Comparison of ENCODE assay signal across 14 cellular contexts in genomic region chr14:54261283-54261682, GRCh38.
DNase-seq lines count a peak whose midpoint lies in the region; ATAC-seq and TF ChIP-seq lines count a peak whose summit lies in the region.
"Had no signal": no experiment of that assay in that cellular context is flagged by ENCODE, and none has a peak within 500 bp of the region (broad histone marks: within the 10 kb centered on the region; RNA-seq: fewer than 3 reads in every experiment).

No MANE protein-coding gene starts in this region.

- peak overlapping the region; percentile 1 for H3T11ph ChIP-seq in H9 (ENCODE audit: low read length)

- H2BK120ac ChIP-seq in H9 (ENCODE audit: low read depth, low read length, poor library complexity, severe bottlenecking) = no peak overlapping the region

- no peak overlapping the region for H2AK5ac ChIP-seq in H9 (ENCODE audit: insufficient read length, low read length)

- H4K20me1 ChIP-seq in H9 (ENCODE audit: control insufficient read depth, insufficient read depth, insufficient read length) (no peaks in the 10 kb centered on the region), neural progenitor cell (ENCODE audit: low read depth) (peaks cover 7% of the 10 kb centered on the region)

- H3K9me3 ChIP-seq in H9 (ENCODE audit: control insufficient read depth, low read depth, low read length) = no peaks in the 10 kb centered on the region
- no peaks in the 10 kb centered on the region for H3K9me3 ChIP-seq in neural progenitor cell (ENCODE audit: low read depth)

- H3K14ac ChIP-seq in H9 (ENCODE audit: insufficient read depth, low read length) = peak overlapping the region; percentile 45; the same call in 1 of the 2 replicates

- H3K4me3 Mint-ChIP-seq in H9 = no peak overlapping the region
- H3K4me3 Mint-ChIP-seq in WTC11 = no peak overlapping the region
- H3K4me3 Mint-ChIP-seq in neural progenitor cell = no peak overlapping the region
- no peak overlapping the region for H3K4me3 Mint-ChIP-seq in activated naive CD4-positive, alpha-beta T cell treated with anti-CD3 and anti-CD28 coated beads for 36 hours

- H3K27ac ChIP-seq in H9 (ENCODE audit: insufficient read length, low read depth, low read length) = no peak overlapping the region
- peak overlapping the region; percentile 62 for H3K27ac ChIP-seq in neural progenitor cell
- H3K27ac ChIP-seq: C4-2B had no signal

- H3K18ac ChIP-seq in H9 (ENCODE audit: insufficient read length, low read depth, low read length) = peak overlapping the region; percentile 78

- intact Hi-C loops in activated naive CD4-positive, alpha-beta T cell treated with anti-CD3 and anti-CD28 coated beads for 36 hours (cut with micrococcal nuclease) = no loop called here

- no peak overlapping the region for H3K56ac ChIP-seq in H9 (ENCODE audit: insufficient read length, low read depth, low read length)

- H3K27ac Mint-ChIP-seq in H9 (peak overlapping the region in 2 of 3 experiments; percentile 84 to 96; a peak in 4 of 7 replicates), WTC11 (peak overlapping the region; percentile 75; the same call in 1 of the 2 replicates), neural progenitor cell (peak overlapping the region; percentile 91)
- H3K27ac Mint-ChIP-seq in activated naive CD4-positive, alpha-beta T cell treated with anti-CD3 and anti-CD28 coated beads for 36 hours = no peak overlapping the region

- H3K9me3 Mint-ChIP-seq in H9 = no peaks in the 10 kb centered on the region; a peak in 1 of 5 replicates
- H3K9me3 Mint-ChIP-seq in WTC11 = no peaks in the 10 kb centered on the region
- H3K9me3 Mint-ChIP-seq in neural progenitor cell = no peaks in the 10 kb centered on the region
- no peaks in the 10 kb centered on the region for H3K9me3 Mint-ChIP-seq in activated naive CD4-positive, alpha-beta T cell treated with anti-CD3 and anti-CD28 coated beads for 36 hours

- no peaks in the 10 kb centered on the region for H3K4me1 ChIP-seq in H9 (ENCODE audit: insufficient read depth, low read length)
- H3K4me1 ChIP-seq in neural progenitor cell = peaks cover 77% of the 10 kb centered on the region

- no peaks in the 10 kb centered on the region for H3K23me2 ChIP-seq in H9 (ENCODE audit: insufficient read length, low read depth, low read length, poor library complexity, severe bottlenecking)

- H3K27me3 ChIP-seq in H9 (ENCODE audit: insufficient read depth, low read length) (no peaks in the 10 kb centered on the region), neural progenitor cell (peaks cover 13% of the 10 kb centered on the region)

- peaks cover 51% of the 10 kb centered on the region for H3F3A ChIP-seq in neural progenitor cell (ENCODE audit: low read depth)

- H4K8ac ChIP-seq in H9 (replicated peaks; ENCODE audit: insufficient read length, low read depth, low read length) = no peak overlapping the region

- no peak overlapping the region for H2BK12ac ChIP-seq in H9 (ENCODE audit: insufficient read length, low read depth, low read length)

- no peak overlapping the region for H3K4ac ChIP-seq in H9 (ENCODE audit: low read depth, low read length)

- H3K27me3 Mint-ChIP-seq in H9 (ENCODE audit: low read depth) (no peaks in the 10 kb centered on the region), WTC11 (ENCODE audit: low read depth) (no peaks in the 10 kb centered on the region), neural progenitor cell (ENCODE audit: insufficient read depth, low read depth) (peaks cover 4% of the 10 kb centered on the region)
- H3K27me3 Mint-ChIP-seq in activated naive CD4-positive, alpha-beta T cell treated with anti-CD3 and anti-CD28 coated beads for 36 hours (ENCODE audit: low read depth) = peaks cover 12% of the 10 kb centered on the region

- H2BK15ac ChIP-seq in H9 (ENCODE audit: low read depth, low read length) = no peak overlapping the region

- H3K79me1 ChIP-seq in H9 (ENCODE audit: insufficient read depth, low read depth, low read length, poor library complexity, severe bottlenecking) = no peaks in the 10 kb centered on the region

- no peak for TF ChIP-seq CTCF in H9 (conservative IDR thresholded peaks at IDR 0.05)
- no peak for TF ChIP-seq CTCF in WTC11 (IDR thresholded peaks at IDR 0.05)
- TF ChIP-seq CTCF in neural progenitor cell (IDR thresholded peaks at IDR 0.05) = no peak

- no peak overlapping the region for H2BK5ac ChIP-seq in H9 (ENCODE audit: insufficient read length, low read length)

- peak overlapping the region; percentile 27 for H2AFZ ChIP-seq in H9 (ENCODE audit: low read length)
- no peak overlapping the region for H2AFZ ChIP-seq in neural progenitor cell (replicated peaks)

- ATAC-seq in WTC11 (no peak; the same call in 1 of the 2 replicates), GM21360 (IDR thresholded peaks at IDR 0.05; ENCODE audit: unreplicated experiment) (no peak)

- H4K91ac ChIP-seq in H9 (ENCODE audit: insufficient read length, low read depth, low read length) = no peak overlapping the region

- DNase-seq in H9 = peak; percentile 39
- DNase-seq in WTC11 (ENCODE audit: low spot score) = no peak
- peak; percentile 11 for DNase-seq in iPS DF 4.7 (ENCODE audit: extremely low read depth, low spot score)
- peak; percentile 75 for DNase-seq in neural progenitor cell (ENCODE audit: low spot score)
- no peak for DNase-seq in stimulated activated CD4-positive, alpha-beta T cell treated with anti-CD3 and anti-CD28 coated beads, Interleukin-2, amount 100 ng/mL, for 24 hours
- DNase-seq in activated naive CD4-positive, alpha-beta T cell treated with anti-CD3 and anti-CD28 coated beads for 36 hours = no peak
- DNase-seq: DMS 273 treated with DMSO at 0.1 percent for 48 hours, GF-D8, HCEC 1CT, NCI-H1105 treated with DMSO at 0.1 percent for 48 hours, NCI-H1694 treated with DMSO at 0.1 percent for 48 hours, NCI-H446 treated with DMSO at 0.1 percent for 48 hours had no signal

- WGBS in H9 (ENCODE audit: extremely low coverage, insufficient read length, low lambda C conversion rate) = no CpG with 5 or more reads among the region's 7 CpGs

- H2BK20ac ChIP-seq in H9 (ENCODE audit: low read depth, low read length, poor library complexity, severe bottlenecking) = peak overlapping the region; percentile 49

- H4K5ac ChIP-seq in H9 (ENCODE audit: insufficient read length, low read depth, low read length) = no peak overlapping the region

- no peaks in the 10 kb centered on the region; a peak in 1 of 7 replicates for H3K36me3 Mint-ChIP-seq in H9 (ENCODE audit: insufficient read depth in 1 of 3, low read depth in 3 of 3)
- no peaks in the 10 kb centered on the region for H3K36me3 Mint-ChIP-seq in WTC11
- H3K36me3 Mint-ChIP-seq in neural progenitor cell = no peaks in the 10 kb centered on the region
- no peaks in the 10 kb centered on the region for H3K36me3 Mint-ChIP-seq in activated naive CD4-positive, alpha-beta T cell treated with anti-CD3 and anti-CD28 coated beads for 36 hours (ENCODE audit: low read depth)

- H3K9ac ChIP-seq in H9 (ENCODE audit: extremely low read depth, insufficient read length, low read length) = no peak overlapping the region
- no peak overlapping the region for H3K9ac ChIP-seq in neural progenitor cell

- H3K4me1 Mint-ChIP-seq in H9 (peaks cover 41 to 59% of the 10 kb centered on the region in 2 experiments), WTC11 (peaks cover 32% of the 10 kb centered on the region), neural progenitor cell (peaks cover 46% of the 10 kb centered on the region)
- no peaks in the 10 kb centered on the region for H3K4me1 Mint-ChIP-seq in activated naive CD4-positive, alpha-beta T cell treated with anti-CD3 and anti-CD28 coated beads for 36 hours (ENCODE audit: low read depth)

- no peak overlapping the region for H3K23ac ChIP-seq in H9 (ENCODE audit: insufficient read length, low read depth, low read length)

- H3K79me2 ChIP-seq in H9 (ENCODE audit: insufficient read depth, low read length) = no peaks in the 10 kb centered on the region
- H3K79me2 ChIP-seq in neural progenitor cell (ENCODE audit: low read depth) = no peaks in the 10 kb centered on the region

- POLR2A ChIA-PET in WTC11 (lab: Charles Lee) = interaction anchor here (0.6 kb wide), 1 partner anchor 689 kb away, joined by 3 read pairs; no protein-coding TSS in a partner anchor

- H3K36me3 ChIP-seq in neural progenitor cell = no peaks in the 10 kb centered on the region

- no peak overlapping the region for H3K4me2 ChIP-seq in H9 (ENCODE audit: insufficient read depth, insufficient read length, low read length)
- peak overlapping the region; percentile 62 for H3K4me2 ChIP-seq in neural progenitor cell

- no peak overlapping the region for H3K4me3 ChIP-seq in neural progenitor cell

- CTCF ChIA-PET in WTC11 (lab: Charles Lee) = interaction anchor here (1.1 to 2.0 kb wide), 3 partner anchors 68 to 87 kb away, joined by 3 to 10 read pairs (median 7); no protein-coding TSS in a partner anchor
- CTCF ChIA-PET in activated naive CD4-positive, alpha-beta T cell treated with anti-CD3 and anti-CD28 coated beads for 36 hours (lab: Charles Lee) = no interaction called here

TF ChIP-seq in WTC11, 78 proteins besides CTCF, POLR2A, EP300 and RAD21 (continues in another document):
- TF ChIP-seq ATF1 (CRISPR knock-in tag; IDR thresholded peaks at IDR 0.05) (no peak), ZNF512 (CRISPR knock-in tag; IDR thresholded peaks at IDR 0.05; ENCODE audit: borderline replicate concordance) (no peak), TP53 (CRISPR knock-in tag; IDR thresholded peaks at IDR 0.05) (no peak), MXD4 (CRISPR knock-in tag; IDR thresholded peaks at IDR 0.05; ENCODE audit: borderline replicate concordance) (no peak), ZNF138 (CRISPR knock-in tag; conservative IDR thresholded peaks at IDR 0.05) (no peak), E2F5 (CRISPR knock-in tag; IDR thresholded peaks at IDR 0.05) (no peak), PRRX2 (CRISPR knock-in tag; IDR thresholded peaks at IDR 0.05) (no peak), JAZF1 (CRISPR knock-in tag; IDR thresholded peaks at IDR 0.05) (no peak)

Comparison
In these comparisons a context has a peak if more than half of its experiments do, and no peak if none do; other contexts are left out.
1. DNase-seq: peak in H9 (single experiment), iPS DF 4.7 (single experiment) and neural progenitor cell (single experiment); none in WTC11 (single experiment), stimulated activated CD4-positive, alpha-beta T cell treated with anti-CD3 and anti-CD28 coated beads, Interleukin-2, amount 100 ng/mL, for 24 hours (0 of 2) and activated naive CD4-positive, alpha-beta T cell treated with anti-CD3 and anti-CD28 coated beads for 36 hours (single experiment).